ENCODE assay signal across 12 cellular contexts in genomic region chr16:23146877-23147601, GRCh38. TPM values are rescaled to one million over a fixed set of nuclear protein-coding genes. Genes with fewer than 3 reads are reported as not detected.
DNase-seq lines count a peak whose midpoint lies in the region; ATAC-seq and TF ChIP-seq lines count a peak whose summit lies in the region.
"Had no signal": no experiment of that assay in that cellular context is flagged by ENCODE, and none has a peak within 500 bp of the region (broad histone marks: within the 10 kb centered on the region; RNA-seq: fewer than 3 reads in every experiment).

No MANE protein-coding gene starts in this region.

- no peaks in the 10 kb centered on the region for H3K9me3 Mint-ChIP-seq in activated naive CD4-positive, alpha-beta T cell treated with anti-CD3 and anti-CD28 coated beads for 36 hours
- no peaks in the 10 kb centered on the region for H3K9me3 Mint-ChIP-seq in activated naive CD8-positive, alpha-beta T cell (ENCODE audit: low read depth)

- peak overlapping the region; percentile 78 for H3K4me3 ChIP-seq in upper lobe of right lung

- H3K27ac Mint-ChIP-seq in activated naive CD4-positive, alpha-beta T cell treated with anti-CD3 and anti-CD28 coated beads for 36 hours, result no peak overlapping the region
- no peak overlapping the region for H3K27ac Mint-ChIP-seq in activated naive CD8-positive, alpha-beta T cell

- H3K27me3 ChIP-seq in upper lobe of right lung, result no peaks in the 10 kb centered on the region

- H3K27me3 Mint-ChIP-seq in activated naive CD4-positive, alpha-beta T cell treated with anti-CD3 and anti-CD28 coated beads for 36 hours (ENCODE audit: low read depth), result no peaks in the 10 kb centered on the region
- H3K27me3 Mint-ChIP-seq in activated naive CD8-positive, alpha-beta T cell, result no peaks in the 10 kb centered on the region

- DNase-seq in activated naive CD4-positive, alpha-beta T cell treated with anti-CD3 and anti-CD28 coated beads for 36 hours, result no peak
- DNase-seq in activated naive CD4-positive, alpha-beta T cell treated with Interleukin-2 at 50 U/mL for 16 hours, result no peak
- DNase-seq in kidney glomerular epithelial cell (lab: John Stamatoyannopoulos, UW) (peak; percentile 28), upper lobe of right lung (no peak), SW480 (ENCODE audit: low spot score) (no peak), DMS79 (lab: John Stamatoyannopoulos, UW) (no peak)
- DNase-seq: activated CD8-positive, alpha-beta memory T cell treated with anti-CD3 and anti-CD28 coated beads for 24 hours; OCI-M1 had no signal

- intact Hi-C loops in activated naive CD4-positive, alpha-beta T cell treated with anti-CD3 and anti-CD28 coated beads for 36 hours (cut with micrococcal nuclease), result loop anchor here (5.0 kb wide), 2 partner anchors 50 to 1185 kb away; no protein-coding TSS in a partner anchor
- intact Hi-C loops in upper lobe of right lung (cut with DNase I), result no loop called here

- no peaks in the 10 kb centered on the region for H3K36me3 ChIP-seq in upper lobe of right lung

- peak overlapping the region; percentile 22 for H3K4me3 Mint-ChIP-seq in activated naive CD4-positive, alpha-beta T cell treated with anti-CD3 and anti-CD28 coated beads for 36 hours
- H3K4me3 Mint-ChIP-seq in activated naive CD8-positive, alpha-beta T cell, result peak overlapping the region; percentile 70

- H3K9me3 ChIP-seq in upper lobe of right lung, result no peaks in the 10 kb centered on the region

- no peak overlapping the region for H3K27ac ChIP-seq in upper lobe of right lung

- peaks cover 18% of the 10 kb centered on the region for H3K4me1 ChIP-seq in upper lobe of right lung

- TF ChIP-seq CTCF in upper lobe of right lung (IDR thresholded peaks at IDR 0.05), result no peak

- no peaks in the 10 kb centered on the region for H3K36me3 Mint-ChIP-seq in activated naive CD4-positive, alpha-beta T cell treated with anti-CD3 and anti-CD28 coated beads for 36 hours (ENCODE audit: low read depth)
- H3K36me3 Mint-ChIP-seq in activated naive CD8-positive, alpha-beta T cell, result peaks cover 6% of the 10 kb centered on the region

- H3K4me1 Mint-ChIP-seq in activated naive CD4-positive, alpha-beta T cell treated with anti-CD3 and anti-CD28 coated beads for 36 hours (ENCODE audit: low read depth), result peaks cover 21% of the 10 kb centered on the region
- H3K4me1 Mint-ChIP-seq in activated naive CD8-positive, alpha-beta T cell (ENCODE audit: low read depth), result peaks cover 26% of the 10 kb centered on the region

- ATAC-seq in upper lobe of right lung, result no peak
- no peak for ATAC-seq in GM19351 (IDR thresholded peaks at IDR 0.05; ENCODE audit: unreplicated experiment)

- CTCF ChIA-PET in activated naive CD4-positive, alpha-beta T cell treated with anti-CD3 and anti-CD28 coated beads for 36 hours (lab: Charles Lee), result no interaction called here

RNA-seq across cellular contexts. Expression of gene USP31, which starts 2.2 kb away (rescaled TPM):
- 1 to 10 TPM; 5.1 to 5.2 TPM for total RNA-seq in activated naive CD4-positive, alpha-beta T cell treated with anti-CD3 and anti-CD28 coated beads for 36 hours
- 15.9 TPM for total RNA-seq in upper lobe of right lung

RNA-seq across cellular contexts. Expression of gene SCNN1G, which starts 35.5 kb away (rescaled TPM):
- total RNA-seq in activated naive CD4-positive, alpha-beta T cell treated with anti-CD3 and anti-CD28 coated beads for 36 hours, result not detected
- 14.8 TPM for total RNA-seq in upper lobe of right lung
- total RNA-seq: LHCN-M2, myocyte had no signal

Comparison
In these comparisons a context has a peak if more than half of its experiments do, and no peak if none do; other contexts are left out.
1. RNA of gene SCNN1G, which starts 35.5 kb away (total RNA-seq): 14.8 TPM in upper lobe of right lung (single experiment); not detected in activated naive CD4-positive, alpha-beta T cell treated with anti-CD3 and anti-CD28 coated beads for 36 hours; every median in the first group is over 10 times any median in the second.